In the genomic region with DNA sequence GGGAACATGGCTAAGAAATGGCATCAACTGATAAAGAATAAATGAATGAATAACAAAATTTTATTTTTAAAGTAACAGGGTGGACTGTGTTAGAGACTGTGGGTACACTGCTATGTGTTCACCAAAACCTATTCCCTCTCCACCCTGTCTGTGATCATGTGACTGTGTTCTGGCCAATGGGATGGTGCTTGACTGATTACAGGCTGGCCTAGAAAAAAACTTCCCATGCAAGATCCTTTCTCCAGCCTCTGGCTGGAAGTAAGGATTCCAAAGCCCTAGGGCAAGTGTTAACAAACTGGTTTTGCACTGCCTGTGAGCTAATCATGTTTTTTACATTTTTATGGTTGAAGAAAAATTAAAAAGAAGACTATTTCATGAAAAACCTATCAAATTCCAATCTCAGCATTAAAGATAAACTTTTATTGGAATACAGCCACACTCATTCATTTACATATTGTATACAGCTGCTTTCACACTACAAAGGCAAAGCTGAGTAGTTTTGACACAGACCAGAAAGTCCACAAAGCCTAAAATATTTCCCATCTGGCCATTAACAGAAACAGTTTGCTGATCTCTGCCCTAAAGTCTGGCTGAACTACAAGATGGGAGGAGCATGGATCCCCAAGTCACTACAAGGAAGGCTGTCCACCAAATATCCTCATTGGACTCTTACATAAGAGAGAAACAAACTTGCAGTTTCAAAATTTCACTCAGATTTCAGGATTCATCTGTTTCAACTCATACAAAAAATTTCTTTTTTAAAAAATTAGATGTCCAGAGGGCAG, we compare ENCODE assay signal across 1 cellular context.
TF ChIP-seq lines count a peak whose summit lies in the region.

No MANE protein-coding gene starts in this region.

TF ChIP-seq in GM23338, 12 proteins besides CTCF, POLR2A, EP300 and RAD21 (continued from another document):
- TF ChIP-seq ZNF462 (CRISPR knock-in tag; IDR thresholded peaks at IDR 0.05) (no peak), ZNF114 (CRISPR knock-in tag; IDR thresholded peaks at IDR 0.05) (no peak), EZH2phosphoT487 (IDR thresholded peaks at IDR 0.05; ENCODE audit: unreplicated experiment) (no peak), POLR2AphosphoS5 (IDR thresholded peaks at IDR 0.05; ENCODE audit: low read depth) (no peak), ZNF331 (CRISPR knock-in tag; IDR thresholded peaks at IDR 0.05; ENCODE audit: low read depth) (no peak), REST (IDR thresholded peaks at IDR 0.05; ENCODE audit: unreplicated experiment) (no peak), ETS1 (IDR thresholded peaks at IDR 0.05) (no peak), CREB1 (CRISPR knock-in tag; IDR thresholded peaks at IDR 0.05; ENCODE audit: low read depth) (no peak), STAT1 (IDR thresholded peaks at IDR 0.05; ENCODE audit: unreplicated experiment) (no peak)
